In the genomic region with DNA sequence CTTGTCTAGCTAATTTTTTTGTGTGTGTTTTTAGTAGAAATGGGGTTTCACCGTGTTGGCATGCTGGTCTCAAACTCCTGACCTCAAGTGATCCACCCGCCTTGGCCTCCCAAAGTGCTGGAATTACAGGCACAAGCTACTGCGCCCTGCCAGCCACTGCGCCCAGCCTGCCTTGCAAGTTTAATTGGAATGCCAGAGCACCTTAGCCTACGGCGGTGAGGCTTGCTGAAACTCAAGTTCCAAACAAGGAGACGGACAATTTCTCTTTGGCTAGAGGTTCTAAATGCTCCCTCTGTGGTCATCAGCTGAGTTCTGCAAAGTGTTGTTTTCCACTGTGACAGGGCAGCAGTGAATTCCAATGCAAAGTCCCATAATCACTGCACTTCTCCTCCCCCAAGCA, we compare ENCODE assay signal across 6 cellular contexts.
"Had no signal": no experiment of that assay in that cellular context is flagged by ENCODE, and none has a peak within 500 bp of the region (broad histone marks: within the 10 kb centered on the region; RNA-seq: fewer than 3 reads in every experiment).

No MANE protein-coding gene starts in this region.

- ATAC-seq: K562 had no signal

- H3K4me3 ChIP-seq: K562 had no signal

- H3K4me3 Mint-ChIP-seq: H9 had no signal

- DNase-seq: GOT3, H9, HCEC 1CT, IMR-90, KG1 had no signal

- H3K4me1 Mint-ChIP-seq: H9 had no signal

- H3K9me3 Mint-ChIP-seq: H9 had no signal
